In the genomic region with DNA sequence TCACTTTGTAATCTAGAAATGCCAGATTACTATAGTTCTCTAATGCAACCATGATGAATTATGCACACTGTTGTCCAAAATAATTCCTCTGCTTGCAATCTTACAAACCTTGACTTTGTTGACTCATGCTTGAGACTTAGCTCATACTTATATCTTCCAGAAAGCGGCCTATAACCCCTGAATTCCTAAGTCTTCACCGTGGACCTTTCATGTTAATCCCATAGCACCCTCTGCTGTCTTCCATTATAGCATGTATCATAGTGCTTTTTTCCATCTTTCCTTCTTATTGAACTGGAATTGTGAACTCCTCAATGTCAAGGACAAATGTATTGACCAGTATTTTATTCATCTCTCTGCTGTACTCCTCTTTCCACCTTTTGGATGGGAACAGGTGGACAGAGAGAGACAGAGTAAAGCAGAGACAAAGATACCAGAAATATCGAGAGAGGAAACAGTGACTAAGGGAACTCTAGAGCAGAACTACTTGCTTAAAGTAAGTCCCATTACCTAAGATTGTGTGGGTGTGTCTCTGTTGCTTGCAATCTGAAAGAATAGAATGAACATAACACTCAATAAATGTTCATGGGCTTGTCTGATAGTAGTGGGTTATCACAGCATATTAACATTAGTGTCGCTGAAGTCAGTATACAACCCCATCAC, we compare ENCODE assay signal across 8 cellular contexts.
A peak's percentile ranks its signal among the peaks of the same experiment; 100 is the strongest.
DNase-seq lines count a peak whose midpoint lies in the region; ATAC-seq and TF ChIP-seq lines count a peak whose summit lies in the region.

No MANE protein-coding gene starts in this region.

- DNase-seq in HFFc6 (peak; percentile 60), RWPE2 (ENCODE audit: low spot score) (no peak), glomerular endothelial cell (ENCODE audit: extremely low read depth, low read depth, low spot score) (peak; percentile 55), smooth muscle cell (lab: John Stamatoyannopoulos, UW; ENCODE audit: unreplicated experiment) (no peak), middle frontal gyrus (ENCODE audit: extremely low spot score, low spot score) (no peak)

- no peaks in the 10 kb centered on the region for H3F3A ChIP-seq in smooth muscle cell (ENCODE audit: low read depth)

- WGBS in smooth muscle cell (ENCODE audit: low lambda C conversion rate) = 76% methylated on average over 4 of the region's 4 CpGs

- no peak overlapping the region for H2AFZ ChIP-seq in smooth muscle cell (ENCODE audit: low read depth)

- H3K4me2 ChIP-seq in smooth muscle cell = no peak overlapping the region

- H3K9ac ChIP-seq in smooth muscle cell (ENCODE audit: low read depth) = no peak overlapping the region

- no peaks in the 10 kb centered on the region for H3K4me1 ChIP-seq in RWPE2 (ENCODE audit: insufficient read depth, poor library complexity, severe bottlenecking)
- peaks cover 6% of the 10 kb centered on the region for H3K4me1 ChIP-seq in smooth muscle cell (ENCODE audit: low read depth)

- no peak overlapping the region for H3K4me3 Mint-ChIP-seq in HFFc6

- H3K27me3 ChIP-seq in RWPE2 (ENCODE audit: insufficient read depth, poor library complexity, severe bottlenecking) (no peaks in the 10 kb centered on the region), smooth muscle cell (ENCODE audit: low read depth) (no peaks in the 10 kb centered on the region)

- H3K4me1 Mint-ChIP-seq in HFFc6 (ENCODE audit: low read depth) = peaks cover 25% of the 10 kb centered on the region

- no peaks in the 10 kb centered on the region for H4K20me1 ChIP-seq in smooth muscle cell (ENCODE audit: low read depth)

- H3K27me3 Mint-ChIP-seq in HFFc6 (ENCODE audit: insufficient read depth) = peaks cover 5% of the 10 kb centered on the region

- H3K4me3 ChIP-seq in RWPE2 (ENCODE audit: severe bottlenecking) (no peak overlapping the region), smooth muscle cell (no peak overlapping the region)

- peak; percentile 96 for ATAC-seq in RWPE2 (ENCODE audit: low read depth)
- ATAC-seq in GM21529 (IDR thresholded peaks at IDR 0.05; ENCODE audit: unreplicated experiment) = no peak
- no peak for ATAC-seq in HG03196 (IDR thresholded peaks at IDR 0.05; ENCODE audit: unreplicated experiment)
- no peak for ATAC-seq in GM21737 (IDR thresholded peaks at IDR 0.05; ENCODE audit: unreplicated experiment)

- no peaks in the 10 kb centered on the region for H3K9me3 Mint-ChIP-seq in HFFc6

- peak; percentile 79 for TF ChIP-seq CTCF in HFFc6 (IDR thresholded peaks at IDR 0.05)
- peak; percentile 84 for TF ChIP-seq CTCF in RWPE2 (IDR thresholded peaks at IDR 0.05; ENCODE audit: poor library complexity, severe bottlenecking)
- TF ChIP-seq CTCF in smooth muscle cell (IDR thresholded peaks at IDR 0.05; ENCODE audit: borderline replicate concordance, insufficient read depth, poor library complexity, severe bottlenecking) = peak; percentile 16

- no peaks in the 10 kb centered on the region for H3K79me2 ChIP-seq in smooth muscle cell (ENCODE audit: low read depth)

- no peaks in the 10 kb centered on the region for H3K36me3 Mint-ChIP-seq in HFFc6 (ENCODE audit: low read depth)

- H3K9me3 ChIP-seq in RWPE2 (ENCODE audit: severe bottlenecking) (no peaks in the 10 kb centered on the region), smooth muscle cell (replicated peaks; ENCODE audit: low read depth) (no peaks in the 10 kb centered on the region)

- H3K27ac ChIP-seq in RWPE2 (ENCODE audit: poor library complexity, severe bottlenecking) (no peak overlapping the region), smooth muscle cell (ENCODE audit: low read depth) (no peak overlapping the region)

- no peak overlapping the region for H3K27ac Mint-ChIP-seq in HFFc6

- H3K36me3 ChIP-seq in RWPE2 (ENCODE audit: low read depth) (no peaks in the 10 kb centered on the region), smooth muscle cell (ENCODE audit: low read depth) (no peaks in the 10 kb centered on the region)

Comparison
In these comparisons a context has a peak if more than half of its experiments do, and no peak if none do; other contexts are left out.
1. DNase-seq: peak in HFFc6 (single experiment) and glomerular endothelial cell (single experiment); none in RWPE2 (single experiment), smooth muscle cell (single experiment) and middle frontal gyrus (single experiment).
2. CTCF ChIP-seq: peak in every context shown above with its lines; median percentile 84 in RWPE2; 79 in HFFc6; 16 in smooth muscle cell.